17 cellular contexts compared by ENCODE assay signal in the genomic region with DNA sequence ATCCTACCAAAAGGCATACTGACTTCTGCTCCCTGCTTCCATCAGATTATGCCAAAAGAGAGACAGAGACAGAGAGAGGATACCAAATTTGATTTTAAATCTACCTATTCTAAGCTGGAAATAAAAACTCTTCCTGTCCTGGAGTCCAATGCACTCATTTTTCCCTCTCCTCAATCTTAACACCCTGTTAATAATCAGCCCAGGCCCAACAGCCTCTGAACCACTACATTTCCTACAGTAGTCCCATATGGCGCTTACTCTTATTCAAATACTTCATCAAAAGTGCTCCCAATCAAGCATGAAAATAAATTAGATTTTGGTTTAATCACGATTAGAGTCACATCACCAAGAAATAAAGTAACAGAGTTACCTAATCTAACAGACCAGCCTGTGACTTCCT.
"Had no signal": no experiment of that assay in that cellular context is flagged by ENCODE, and none has a peak within 500 bp of the region (broad histone marks: within the 10 kb centered on the region; RNA-seq: fewer than 3 reads in every experiment).

No MANE protein-coding gene starts in this region.

- H3K4me3 ChIP-seq: dorsolateral prefrontal cortex, neural progenitor cell, spleen, thoracic aorta, upper lobe of left lung had no signal

- H3K27ac ChIP-seq: epithelial cell of prostate, neural progenitor cell, spleen, thoracic aorta, upper lobe of left lung had no signal

- ATAC-seq: activated naive CD4-positive, alpha-beta T cell treated with anti-CD3 and anti-CD28 coated beads, Interleukin-2, amount 50 U/mL, for 72 hours; activated T-helper 17 cell treated with anti-CD3 and anti-CD28 coated beads, Interleukin-2, amount 50 U/mL, for 72 hours; T-cell had no signal

- H3K36me3 ChIP-seq: brain microvascular endothelial cell, neural progenitor cell, spleen, thoracic aorta, upper lobe of left lung had no signal

- H3K9me3 ChIP-seq: spleen, thoracic aorta, upper lobe of left lung had no signal

- DNase-seq: activated T-cell treated with anti-CD3 and anti-CD28 coated beads, Interleukin-2, amount 50 U/mL, for 24 hours; aorta; brain microvascular endothelial cell; dorsolateral prefrontal cortex; kidney; naive B cell; retina; spleen; stimulated activated CD4-positive, alpha-beta T cell treated with anti-CD3 and anti-CD28 coated beads, Interleukin-4, amount 100 ng/mL, for 1 hour; stimulated activated naive CD4-positive, alpha-beta T cell; T-cell; upper lobe of left lung had no signal

- H3K27me3 ChIP-seq: brain microvascular endothelial cell, dorsolateral prefrontal cortex, neural progenitor cell, spleen, upper lobe of left lung had no signal
